Comparison of ENCODE assay signal across 1 cellular context in genomic region chr3:16885948-16886683, GRCh38.
TF ChIP-seq lines count a peak whose summit lies in the region.

No MANE protein-coding gene starts in this region.

TF ChIP-seq in WTC11, 78 proteins besides CTCF, POLR2A, EP300 and RAD21 (continued from another document):
- no peak for TF ChIP-seq HMGXB4 (CRISPR knock-in tag; IDR thresholded peaks at IDR 0.05)
